8 cellular contexts compared by ENCODE assay signal in genomic region chr1:29230204-29230552, GRCh38. TPM values are rescaled to one million over a fixed set of nuclear protein-coding genes. Genes with fewer than 3 reads are reported as not detected.
A peak's percentile ranks its signal among the peaks of the same experiment; 100 is the strongest.
DNase-seq lines count a peak whose midpoint lies in the region; ATAC-seq, FAIRE-seq and TF ChIP-seq lines count a peak whose summit lies in the region.

No MANE protein-coding gene starts in this region.

- H3K4me3 ChIP-seq in PC-9 (peak overlapping the region; percentile 93), epithelial cell of proximal tubule (ENCODE audit: low read depth, low read length) (peak overlapping the region; percentile 91), pancreas (peak overlapping the region; percentile 60 to 87 (median 74))

- no peaks in the 10 kb centered on the region for H3K27me3 ChIP-seq in PC-9 (ENCODE audit: insufficient read depth, low read depth)
- H3K27me3 ChIP-seq in pancreas = no peaks in the 10 kb centered on the region

- H3K36me3 ChIP-seq in PC-9 (ENCODE audit: low read depth) (no peaks in the 10 kb centered on the region), pancreas (no peaks in the 10 kb centered on the region)

- H4K20me1 ChIP-seq in PC-9 (ENCODE audit: insufficient read depth) = no peaks in the 10 kb centered on the region

- no peaks in the 10 kb centered on the region for H3K9me2 ChIP-seq in PC-9 (ENCODE audit: insufficient read depth)

- peaks cover 42% of the 10 kb centered on the region for H3K79me2 ChIP-seq in PC-9 (ENCODE audit: low read depth)

- CTCF ChIA-PET in PC-9 (lab: Charles Lee) = no interaction called here

- H3K27ac ChIP-seq in PC-9 = peak overlapping the region; percentile 34; the same call in 1 of the 2 replicates
- H3K27ac ChIP-seq in pancreas = peak overlapping the region in 2 of 4 donors; percentile 52 to 60

- ATAC-seq in pancreas (no peak), HG03045 (IDR thresholded peaks at IDR 0.05; ENCODE audit: unreplicated experiment) (no peak)
- no peak for ATAC-seq in activated CD4-positive, CD25-positive, alpha-beta regulatory T cell treated with anti-CD3 and anti-CD28 coated beads, Interleukin-2, amount 50 U/mL, for 24 hours

- 5 to 7% methylated on average over 4 of the region's 4 CpGs for WGBS in pancreas, 2 donors

- POLR2A ChIA-PET in PC-9 (lab: Charles Lee; ENCODE audit: unreplicated experiment) = no interaction called here

- H3K9me3 ChIP-seq in PC-9 (ENCODE audit: insufficient read depth, low read depth) (no peaks in the 10 kb centered on the region), pancreas (no peaks in the 10 kb centered on the region)

- H2AFZ ChIP-seq in PC-9 = peak overlapping the region; percentile 81

- DNase-seq in Caki2 (ENCODE audit: low read depth) (peak; percentile 4), PC-9 (no peak), epithelial cell of proximal tubule (ENCODE audit: low read depth) (no peak), pancreas (no peak), NCI-H2081 (lab: John Stamatoyannopoulos, UW) (no peak), NCI-H146 treated with DMSO at 0.1 percent for 48 hours (lab: John Stamatoyannopoulos, UW; ENCODE audit: unreplicated experiment) (no peak)

- in situ Hi-C loops in Caki2 (cut with HindIII; ENCODE audit: low pct_unique_long_range_greater_than_20kb, low sequenced_read_pairs) = loop anchor here (25.0 kb wide), 1 partner anchor 132 kb away; no protein-coding TSS in a partner anchor

- FAIRE-seq in pancreas (lab: Jason Lieb, UNC) = no peak

- H3K4me2 ChIP-seq in PC-9 = peak overlapping the region; percentile 85

- H3F3A ChIP-seq in PC-9 (ENCODE audit: insufficient read depth, low read depth) = peaks cover 24% of the 10 kb centered on the region

- TF ChIP-seq CTCF in PC-9 (conservative IDR thresholded peaks at IDR 0.05) (no peak), epithelial cell of proximal tubule (conservative IDR thresholded peaks at IDR 0.05; ENCODE audit: low read depth, low read length) (no peak), pancreas (IDR thresholded peaks at IDR 0.05) (no peak)

- H3K4me1 ChIP-seq in PC-9 (replicated peaks; ENCODE audit: insufficient read depth) (peaks cover 39% of the 10 kb centered on the region), pancreas (peaks cover 0 to 8% (median 7%) of the 10 kb centered on the region in 3 donors)

- no TSS peak for BruUV-seq in PC-9 (replicated peaks; lab: Mats Ljungman, UMichigan)

- intact Hi-C loops in PC-9 (cut with micrococcal nuclease; ENCODE audit: unreplicated experiment) = loop anchor here (10.0 kb wide), 4 partner anchors 215 to 885 kb away; no protein-coding TSS in a partner anchor
- intact Hi-C loops in pancreas (cut with DNase I) = loop anchor here in 1 of 3 donors (10.0 kb wide), 1 partner anchor 1145 kb away; no protein-coding TSS in a partner anchor

RNA-seq across cellular contexts. Expression of gene MECR, which starts 0.6 kb away (rescaled TPM):
- total RNA-seq in Caki2 (2014; rRNA removed; shearing (Covaris generic); ENCODE audit: low replicate concordance) = 9.9 and 17.3 TPM in 2 replicates
- total RNA-seq in PC-9 (2021) = 46.4 and 53.9 TPM in 2 replicates
- 19.7 and 38.8 TPM in 2 replicates for total RNA-seq in epithelial cell of proximal tubule
- 10 to 100 TPM in 3 of 6 donors, 1 to 10 TPM in 3; 9.0 to 13.0 (median 9.8) TPM for total RNA-seq in pancreas
- polyA plus RNA-seq in pancreas = 10 to 100 TPM; 17.4 to 19.6 TPM

RNA-seq across cellular contexts. Expression of gene PTPRU, which starts 6.1 kb away (rescaled TPM):
- 42.0 and 43.4 TPM in 2 replicates for total RNA-seq in Caki2 (2014; rRNA removed; shearing (Covaris generic); ENCODE audit: low replicate concordance)
- total RNA-seq in PC-9 (2021) = 31.4 and 44.3 TPM in 2 replicates
- 28.1 and 44.7 TPM in 2 replicates for total RNA-seq in epithelial cell of proximal tubule
- 10 to 100 TPM; 12.3 to 20.9 (median 15.7) TPM for total RNA-seq in pancreas
- polyA plus RNA-seq in pancreas = 10 to 100 TPM; 13.7 to 16.6 TPM

RNA-seq across cellular contexts. Expression of gene SRSF4, which starts 48.5 kb away (rescaled TPM):
- total RNA-seq in Caki2 (2014; rRNA removed; shearing (Covaris generic); ENCODE audit: low replicate concordance) = 29.5 and 30.9 TPM in 2 replicates
- 75.7 and 87.6 TPM in 2 replicates for total RNA-seq in PC-9 (2021)
- total RNA-seq in epithelial cell of proximal tubule = 46.4 and 48.2 TPM in 2 replicates
- total RNA-seq in pancreas = 10 to 100 TPM; 22.6 to 38.7 (median 26.6) TPM
- polyA plus RNA-seq in pancreas = 10 to 100 TPM; 56.8 to 72.6 TPM
